Comparison of ENCODE assay signal across 6 cellular contexts in genomic region chr19:1250374-1251232, GRCh38. TPM values are rescaled to one million over a fixed set of nuclear protein-coding genes. Genes with fewer than 3 reads are reported as not detected.
DNase-seq lines count a peak whose midpoint lies in the region; ATAC-seq and TF ChIP-seq lines count a peak whose summit lies in the region.

No MANE protein-coding gene starts in this region.

- TF ChIP-seq CTCF in fibroblast of mammary gland (conservative IDR thresholded peaks at IDR 0.05; ENCODE audit: control insufficient read depth, insufficient read depth, low read depth, low read length): no peak

- DNase-seq in T-helper 9 cell (peak; percentile 56), fibroblast of mammary gland (ENCODE audit: low read depth) (no peak), putamen (ENCODE audit: low spot score) (peak; percentile 84), NCI-H128 (lab: John Stamatoyannopoulos, UW; ENCODE audit: unreplicated experiment) (no peak)

- ATAC-seq in GM18520 (IDR thresholded peaks at IDR 0.05; ENCODE audit: unreplicated experiment): no peak

- no peaks in the 10 kb centered on the region for H3K27me3 Mint-ChIP-seq in IgD-negative memory B cell

- peak overlapping the region; percentile 86 to 96 (median 94) for H3K4me3 Mint-ChIP-seq in IgD-negative memory B cell

- H3K4me1 Mint-ChIP-seq in IgD-negative memory B cell: peaks cover 5 to 8% (median 5%) of the 10 kb centered on the region in 3 donors

- no peaks in the 10 kb centered on the region for H3K9me3 Mint-ChIP-seq in IgD-negative memory B cell

- peaks cover 1% of the 10 kb centered on the region for H3K36me3 Mint-ChIP-seq in IgD-negative memory B cell

- H3K27ac Mint-ChIP-seq in IgD-negative memory B cell: peak overlapping the region in 2 of 3 donors; percentile 96 to 99

- H3K4me3 ChIP-seq in fibroblast of mammary gland (ENCODE audit: control insufficient read depth, low read depth, low read length): peak overlapping the region; percentile 77

RNA-seq across cellular contexts. Expression of gene MIDN, which starts 2.2 kb away (rescaled TPM):
- polyA plus RNA-seq in IgD-negative memory B cell: 4.8 TPM

RNA-seq across cellular contexts. Expression of gene ATP5F1D, which starts 9.1 kb away (rescaled TPM):
- 339 TPM for polyA plus RNA-seq in IgD-negative memory B cell

RNA-seq across cellular contexts. Expression of gene CBARP, which starts 12.8 kb away (rescaled TPM):
- polyA plus RNA-seq in IgD-negative memory B cell: not detected

RNA-seq across cellular contexts. Expression of gene CIRBP, which starts 18.5 kb away (rescaled TPM):
- polyA plus RNA-seq in IgD-negative memory B cell: 377 TPM

RNA-seq across cellular contexts. Expression of gene FAM174C, which starts 24.7 kb away (rescaled TPM):
- polyA plus RNA-seq in IgD-negative memory B cell: 115 TPM

Comparison
In these comparisons a context has a peak if more than half of its experiments do, and no peak if none do; other contexts are left out.
1. DNase-seq: peak in T-helper 9 cell (single experiment) and putamen (single experiment); none in fibroblast of mammary gland (single experiment) and NCI-H128 (single experiment).